In the genomic region with DNA sequence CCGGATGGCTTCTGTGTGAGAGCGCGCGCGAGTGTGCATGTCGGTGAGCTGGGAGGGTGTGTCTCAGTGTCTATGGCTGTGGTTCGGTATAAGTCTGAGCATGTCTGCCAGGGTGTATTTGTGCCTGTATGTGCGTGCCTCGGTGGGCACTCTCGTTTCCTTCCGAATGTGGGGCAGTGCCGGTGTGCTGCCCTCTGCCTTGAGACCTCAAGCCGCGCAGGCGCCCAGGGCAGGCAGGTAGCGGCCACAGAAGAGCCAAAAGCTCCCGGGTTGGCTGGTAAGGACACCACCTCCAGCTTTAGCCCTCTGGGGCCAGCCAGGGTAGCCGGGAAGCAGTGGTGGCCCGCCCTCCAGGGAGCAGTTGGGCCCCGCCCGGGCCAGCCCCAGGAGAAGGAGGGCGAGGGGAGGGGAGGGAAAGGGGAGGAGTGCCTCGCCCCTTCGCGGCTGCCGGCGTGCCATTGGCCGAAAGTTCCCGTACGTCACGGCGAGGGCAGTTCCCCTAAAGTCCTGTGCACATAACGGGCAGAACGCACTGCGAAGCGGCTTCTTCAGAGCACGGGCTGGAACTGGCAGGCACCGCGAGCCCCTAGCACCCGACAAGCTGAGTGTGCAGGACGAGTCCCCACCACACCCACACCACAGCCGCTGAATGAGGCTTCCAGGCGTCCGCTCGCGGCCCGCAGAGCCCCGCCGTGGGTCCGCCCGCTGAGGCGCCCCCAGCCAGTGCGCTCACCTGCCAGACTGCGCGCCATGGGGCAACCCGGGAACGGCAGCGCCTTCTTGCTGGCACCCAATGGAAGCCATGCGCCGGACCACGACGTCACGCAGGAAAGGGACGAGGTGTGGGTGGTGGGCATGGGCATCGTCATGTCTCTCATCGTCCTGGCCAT, we compare ENCODE assay signal across 8 cellular contexts. TPM values are rescaled to one million over a fixed set of nuclear protein-coding genes. Genes with fewer than 3 reads are reported as not detected.
DNase-seq lines count a peak whose midpoint lies in the region; ATAC-seq and TF ChIP-seq lines count a peak whose summit lies in the region.

A gene (plus strand): TSS at position 530 of the 890 bp plus-strand sequence. CDS start 221 bp downstream, at position 751.

- peak; percentile 57 for DNase-seq in D341Med (ENCODE audit: low spot score)
- DNase-seq in SIG-M5 (lab: John Stamatoyannopoulos, UW): peak; percentile 80
- DNase-seq in activated naive CD4-positive, alpha-beta T cell treated with anti-CD3 and anti-CD28 coated beads for 36 hours: peak; percentile 90

- H3K27ac ChIP-seq in HUES64 (ENCODE audit: low read depth, low read length) (no peak within 1 kb of the TSS), gastroesophageal sphincter (peak within 1 kb of the TSS; percentile 69 to 88 (median 84)), neutrophil (peak within 1 kb of the TSS; percentile 91)

- TF ChIP-seq POLR2A in gastroesophageal sphincter (IDR thresholded peaks at IDR 0.05): peak; percentile 96 to 97

- ATAC-seq in GM21515 (IDR thresholded peaks at IDR 0.05; ENCODE audit: unreplicated experiment) (peak; percentile 97), gastroesophageal sphincter (peak; percentile 97)

- H3K9me3 Mint-ChIP-seq in activated naive CD4-positive, alpha-beta T cell treated with anti-CD3 and anti-CD28 coated beads for 36 hours: no peaks in the 10 kb centered on the region

- no peaks in the 10 kb centered on the region for H3K36me3 Mint-ChIP-seq in activated naive CD4-positive, alpha-beta T cell treated with anti-CD3 and anti-CD28 coated beads for 36 hours (ENCODE audit: low read depth)

- H3K4me1 ChIP-seq in HUES64 (ENCODE audit: insufficient read depth, low read length): 0 out of 2 replicates have a peak, but pooled peaks cover 11% of the 10 kb centered on the region
- peaks cover 0 to 47% (median 10%) of the 10 kb centered on the region in 3 donors for H3K4me1 ChIP-seq in gastroesophageal sphincter
- peaks cover 94 to 96% of the 10 kb centered on the region in 2 experiments for H3K4me1 ChIP-seq in neutrophil (ENCODE audit: control insufficient read depth in 1 of 2, insufficient read depth in 1 of 2, low read depth in 1 of 2, low read length in 1 of 2)

- intact Hi-C loops in activated naive CD4-positive, alpha-beta T cell treated with anti-CD3 and anti-CD28 coated beads for 36 hours (cut with micrococcal nuclease): loop anchor here (1.0 to 5.0 kb wide), 7 partner anchors 17 to 286 kb away; no protein-coding TSS in a partner anchor

- TF ChIP-seq CTCF in gastroesophageal sphincter (IDR thresholded peaks at IDR 0.05) (peak in 1 of 4 experiments; percentile 16), neutrophil (IDR thresholded peaks at IDR 0.05) (peak; percentile 46), subcutaneous adipose tissue (IDR thresholded peaks at IDR 0.05; ENCODE audit: low read depth) (no peak)

- peak within 1 kb of the TSS; percentile 46; the same call in 1 of the 2 replicates for H3K9ac ChIP-seq in HUES64 (ENCODE audit: low read depth, low read length)

- no peak for TF ChIP-seq EP300 in gastroesophageal sphincter (IDR thresholded peaks at IDR 0.05)

- H3K4me3 ChIP-seq in HUES64 (ENCODE audit: low read length): peak within 1 kb of the TSS; percentile 74
- H3K4me3 ChIP-seq in gastroesophageal sphincter: peak within 1 kb of the TSS; percentile 50 to 60
- H3K4me3 ChIP-seq in neutrophil (ENCODE audit: low read depth in 1 of 2, low read length in 1 of 2): peak within 1 kb of the TSS; percentile 75 to 84

- peaks cover 15% of the 10 kb centered on the region for H3K4me1 Mint-ChIP-seq in activated naive CD4-positive, alpha-beta T cell treated with anti-CD3 and anti-CD28 coated beads for 36 hours (ENCODE audit: low read depth)

- peaks cover 49% of the 10 kb centered on the region for H3K27me3 ChIP-seq in HUES64 (ENCODE audit: insufficient read depth, low read length)
- H3K27me3 ChIP-seq in gastroesophageal sphincter: no peaks in the 10 kb centered on the region
- no peaks in the 10 kb centered on the region for H3K27me3 ChIP-seq in neutrophil

- H3K36me3 ChIP-seq in HUES64 (ENCODE audit: insufficient read depth, low read length) (no peaks in the 10 kb centered on the region), gastroesophageal sphincter (no peaks in the 10 kb centered on the region), neutrophil (no peaks in the 10 kb centered on the region)

- H3K27ac Mint-ChIP-seq in activated naive CD4-positive, alpha-beta T cell treated with anti-CD3 and anti-CD28 coated beads for 36 hours: peak within 1 kb of the TSS; percentile 10

- CTCF ChIA-PET in activated naive CD4-positive, alpha-beta T cell treated with anti-CD3 and anti-CD28 coated beads for 36 hours (lab: Charles Lee): interaction anchor here (0.5 to 1.5 kb wide), 5 partner anchors 85 to 794 kb away, joined by 3 to 4 read pairs (median 3); no protein-coding TSS in a partner anchor

- peaks cover 23% of the 10 kb centered on the region for H3K27me3 Mint-ChIP-seq in activated naive CD4-positive, alpha-beta T cell treated with anti-CD3 and anti-CD28 coated beads for 36 hours (ENCODE audit: low read depth)

- peak within 1 kb of the TSS; percentile 78 for H3K4me3 Mint-ChIP-seq in activated naive CD4-positive, alpha-beta T cell treated with anti-CD3 and anti-CD28 coated beads for 36 hours

- H3K9me3 ChIP-seq in HUES64 (ENCODE audit: insufficient read depth, low read depth, low read length) (no peaks in the 10 kb centered on the region), gastroesophageal sphincter (no peaks in the 10 kb centered on the region), neutrophil (no peaks in the 10 kb centered on the region)

- WGBS in HUES64: 3% methylated on average over 66 of the region's 66 CpGs
- 10% methylated on average over 10 of the region's 66 CpGs; no CpG with 5 or more reads in 1 of the 2 donors for WGBS in gastroesophageal sphincter (ENCODE audit: low coverage in 1 of 2), 2 donors

RNA-seq across cellular contexts. Expression of the gene that starts here (rescaled TPM):
- 0.30 TPM for polyA plus RNA-seq in HUES64 (2013, experiment 1 of 2)
- 0.70 TPM for polyA plus RNA-seq in HUES64 (2013, experiment 2 of 2)
- under 1 TPM; 0.21 to 0.32 TPM for total RNA-seq in activated naive CD4-positive, alpha-beta T cell treated with anti-CD3 and anti-CD28 coated beads for 36 hours
- total RNA-seq in gastroesophageal sphincter: 10 to 100 TPM in 1 of 4 donors, 1 to 10 TPM in 3; 2.8 to 11.8 (median 4.5) TPM
- 10 to 100 TPM; 23.1 to 60.0 (median 38.9) TPM for total RNA-seq in subcutaneous adipose tissue

Comparison
In these comparisons a context has a peak if more than half of its experiments do, and no peak if none do; other contexts are left out.
1. Peak in DNase-seq in activated naive CD4-positive, alpha-beta T cell treated with anti-CD3 and anti-CD28 coated beads for 36 hours; RNA of the gene not detected or under 1 TPM.